Comparison of ENCODE assay signal across 1 cellular context in genomic region chr4:39638358-39639239, GRCh38.
TF ChIP-seq lines count a peak whose summit lies in the region.

SMIM14 (minus strand) TSS chr4:39638865; CDS start chr4:39605145, 33,720 bp downstream.

TF ChIP-seq in HepG2, 621 proteins besides CTCF, POLR2A, EP300 and RAD21 (continued from another document and continues in another):
- TF ChIP-seq, protein P1, sequence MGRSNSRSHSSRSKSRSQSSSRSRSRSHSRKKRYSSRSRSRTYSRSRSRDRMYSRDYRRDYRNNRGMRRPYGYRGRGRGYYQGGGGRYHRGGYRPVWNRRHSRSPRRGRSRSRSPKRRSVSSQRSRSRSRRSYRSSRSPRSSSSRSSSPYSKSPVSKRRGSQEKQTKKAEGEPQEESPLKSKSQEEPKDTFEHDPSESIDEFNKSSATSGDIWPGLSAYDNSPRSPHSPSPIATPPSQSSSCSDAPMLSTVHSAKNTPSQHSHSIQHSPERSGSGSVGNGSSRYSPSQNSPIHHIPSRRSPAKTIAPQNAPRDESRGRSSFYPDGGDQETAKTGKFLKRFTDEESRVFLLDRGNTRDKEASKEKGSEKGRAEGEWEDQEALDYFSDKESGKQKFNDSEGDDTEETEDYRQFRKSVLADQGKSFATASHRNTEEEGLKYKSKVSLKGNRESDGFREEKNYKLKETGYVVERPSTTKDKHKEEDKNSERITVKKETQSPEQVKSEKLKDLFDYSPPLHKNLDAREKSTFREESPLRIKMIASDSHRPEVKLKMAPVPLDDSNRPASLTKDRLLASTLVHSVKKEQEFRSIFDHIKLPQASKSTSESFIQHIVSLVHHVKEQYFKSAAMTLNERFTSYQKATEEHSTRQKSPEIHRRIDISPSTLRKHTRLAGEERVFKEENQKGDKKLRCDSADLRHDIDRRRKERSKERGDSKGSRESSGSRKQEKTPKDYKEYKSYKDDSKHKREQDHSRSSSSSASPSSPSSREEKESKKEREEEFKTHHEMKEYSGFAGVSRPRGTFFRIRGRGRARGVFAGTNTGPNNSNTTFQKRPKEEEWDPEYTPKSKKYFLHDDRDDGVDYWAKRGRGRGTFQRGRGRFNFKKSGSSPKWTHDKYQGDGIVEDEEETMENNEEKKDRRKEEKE (IDR thresholded peaks at IDR 0.05), result no peak
- TF ChIP-seq ZNF12 (CRISPR knock-in tag; IDR thresholded peaks at IDR 0.05) (peak; percentile 14; the same call in 1 of the 2 replicates), THAP11 (CRISPR knock-in tag; IDR thresholded peaks at IDR 0.05) (peak; percentile 91), KLF16 (CRISPR knock-in tag; IDR thresholded peaks at IDR 0.05) (peak in 1 of 2 experiments; percentile 53; a peak in 2 of 4 replicates), FOXK1 (CRISPR knock-in tag; IDR thresholded peaks at IDR 0.05; ENCODE audit: borderline replicate concordance, low read depth) (peak; percentile 67), PRDM15 (CRISPR knock-in tag; IDR thresholded peaks at IDR 0.05) (no peak), ZNF550 (CRISPR knock-in tag; IDR thresholded peaks at IDR 0.05; ENCODE audit: borderline replicate concordance) (no peak), RBFOX2 (IDR thresholded peaks at IDR 0.05; ENCODE audit: low read depth, low read length) (peak; percentile 93), FOXC1 (CRISPR knock-in tag; IDR thresholded peaks at IDR 0.05; ENCODE audit: borderline replicate concordance) (peak; percentile 68; the same call in 1 of the 2 replicates), AKAP8 (CRISPR knock-in tag; IDR thresholded peaks at IDR 0.05) (no peak), YY1 (IDR thresholded peaks at IDR 0.05; ENCODE audit: insufficient read depth, insufficient replicate concordance, low read depth, low read length) (peak; percentile 66), ZNF44 (CRISPR knock-in tag; IDR thresholded peaks at IDR 0.05) (peak; percentile 70; the same call in 1 of the 2 replicates), TARDBP (CRISPR knock-in tag; IDR thresholded peaks at IDR 0.05) (peak; percentile 67; the same call in 1 of the 2 replicates), ZNF546 (CRISPR knock-in tag; conservative IDR thresholded peaks at IDR 0.05) (0 out of 2 replicates have a peak, but pooled peaks have one; percentile 41), ZFP91 (CRISPR knock-in tag; IDR thresholded peaks at IDR 0.05; ENCODE audit: borderline replicate concordance) (peak; percentile 57; the same call in 1 of the 2 replicates), GLI4 (CRISPR knock-in tag; IDR thresholded peaks at IDR 0.05; ENCODE audit: borderline replicate concordance) (no peak), ZNF17 (CRISPR knock-in tag; IDR thresholded peaks at IDR 0.05) (no peak), CC2D1A (CRISPR knock-in tag; IDR thresholded peaks at IDR 0.05) (no peak), ZNF10 (CRISPR knock-in tag; IDR thresholded peaks at IDR 0.05; ENCODE audit: borderline replicate concordance, low read depth) (no peak), TFDP1 (CRISPR knock-in tag; IDR thresholded peaks at IDR 0.05; ENCODE audit: borderline replicate concordance) (peak; percentile 96; the same call in 1 of the 2 replicates), ZBTB20 (CRISPR knock-in tag; IDR thresholded peaks at IDR 0.05; ENCODE audit: borderline replicate concordance, low read depth) (peak; percentile 81; the same call in 1 of the 2 replicates), ATF6 (CRISPR knock-in tag; conservative IDR thresholded peaks at IDR 0.05) (no peak), UBTF (CRISPR knock-in tag; IDR thresholded peaks at IDR 0.05) (peak; percentile 74), KDM3A (CRISPR knock-in tag; IDR thresholded peaks at IDR 0.05; ENCODE audit: low read depth) (peak; percentile 60; the same call in 1 of the 2 replicates), RAD51 (IDR thresholded peaks at IDR 0.05; ENCODE audit: borderline replicate concordance) (no peak), ZNF430 (CRISPR knock-in tag; IDR thresholded peaks at IDR 0.05) (peak; percentile 85; the same call in 1 of the 2 replicates), MED1 (CRISPR knock-in tag; IDR thresholded peaks at IDR 0.05) (peak; percentile 85), NFATC3 (CRISPR knock-in tag; IDR thresholded peaks at IDR 0.05) (0 out of 2 replicates have a peak, but pooled peaks have one; percentile 23), BHLHE40 (IDR thresholded peaks at IDR 0.05; ENCODE audit: low read length) (no peak), DDIT3 (CRISPR knock-in tag; IDR thresholded peaks at IDR 0.05) (no peak), NR2F1 (CRISPR knock-in tag; IDR thresholded peaks at IDR 0.05) (no peak), ZBTB38 (CRISPR knock-in tag; IDR thresholded peaks at IDR 0.05) (peak; percentile 77), ZNF766 (CRISPR knock-in tag; IDR thresholded peaks at IDR 0.05; ENCODE audit: borderline replicate concordance) (0 out of 2 replicates have a peak, but pooled peaks have one; percentile 48), MZF1 (CRISPR knock-in tag; IDR thresholded peaks at IDR 0.05; ENCODE audit: borderline replicate concordance) (no peak), CSRNP1 (CRISPR knock-in tag; IDR thresholded peaks at IDR 0.05) (peak; percentile 88; the same call in 1 of the 2 replicates), TAF1 (CRISPR knock-in tag; IDR thresholded peaks at IDR 0.05) (peak; percentile 91), SIX1 (CRISPR knock-in tag; IDR thresholded peaks at IDR 0.05; ENCODE audit: borderline replicate concordance) (no peak; the same call in 1 of the 2 replicates), MTA3 (CRISPR knock-in tag; IDR thresholded peaks at IDR 0.05) (no peak), KDM2A (CRISPR knock-in tag; IDR thresholded peaks at IDR 0.05; ENCODE audit: borderline replicate concordance, low read depth) (peak; percentile 90), GTF2F1 (IDR thresholded peaks at IDR 0.05; ENCODE audit: low read length) (no peak), ZSCAN31 (CRISPR knock-in tag; IDR thresholded peaks at IDR 0.05; ENCODE audit: low read depth) (peak; percentile 92), ZNF616 (CRISPR knock-in tag; IDR thresholded peaks at IDR 0.05; ENCODE audit: low read depth) (no peak), TSC22D2 (CRISPR knock-in tag; IDR thresholded peaks at IDR 0.05; ENCODE audit: borderline replicate concordance) (no peak), MXI1 (IDR thresholded peaks at IDR 0.05; ENCODE audit: borderline replicate concordance, low read depth, low read length) (peak; percentile 92; the same call in 2 of the 3 replicates)
- TF ChIP-seq, protein P2, sequence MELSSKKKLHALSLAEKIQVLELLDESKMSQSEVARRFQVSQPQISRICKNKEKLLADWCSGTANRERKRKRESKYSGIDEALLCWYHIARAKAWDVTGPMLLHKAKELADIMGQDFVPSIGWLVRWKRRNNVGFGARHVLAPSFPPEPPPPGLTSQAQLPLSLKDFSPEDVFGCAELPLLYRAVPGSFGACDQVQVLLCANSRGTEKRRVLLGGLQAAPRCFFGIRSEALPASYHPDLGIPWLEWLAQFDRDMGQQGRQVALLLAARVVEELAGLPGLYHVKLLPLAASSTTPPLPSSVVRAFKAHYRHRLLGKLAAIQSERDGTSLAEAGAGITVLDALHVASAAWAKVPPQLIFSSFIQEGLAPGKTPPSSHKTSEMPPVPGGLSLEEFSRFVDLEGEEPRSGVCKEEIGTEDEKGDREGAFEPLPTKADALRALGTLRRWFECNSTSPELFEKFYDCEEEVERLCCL (CRISPR knock-in tag; IDR thresholded peaks at IDR 0.05; ENCODE audit: borderline replicate concordance), result no peak
- TF ChIP-seq, protein P3, sequence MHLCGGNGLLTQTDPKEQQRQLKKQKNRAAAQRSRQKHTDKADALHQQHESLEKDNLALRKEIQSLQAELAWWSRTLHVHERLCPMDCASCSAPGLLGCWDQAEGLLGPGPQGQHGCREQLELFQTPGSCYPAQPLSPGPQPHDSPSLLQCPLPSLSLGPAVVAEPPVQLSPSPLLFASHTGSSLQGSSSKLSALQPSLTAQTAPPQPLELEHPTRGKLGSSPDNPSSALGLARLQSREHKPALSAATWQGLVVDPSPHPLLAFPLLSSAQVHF (CRISPR knock-in tag; IDR thresholded peaks at IDR 0.05), result 0 out of 2 replicates have a peak, but pooled peaks have one; percentile 66
